ENCODE assay signal across 12 cellular contexts in genomic region chr12:105355752-105356151, GRCh38. TPM values are rescaled to one million over a fixed set of nuclear protein-coding genes. Genes with fewer than 3 reads are reported as not detected.
DNase-seq lines count a peak whose midpoint lies in the region; ATAC-seq and TF ChIP-seq lines count a peak whose summit lies in the region.
"Had no signal": no experiment of that assay in that cellular context is flagged by ENCODE, and none has a peak within 500 bp of the region (broad histone marks: within the 10 kb centered on the region; RNA-seq: fewer than 3 reads in every experiment).

No MANE protein-coding gene starts in this region.

- peaks cover 0 to 8% of the 10 kb centered on the region in 2 experiments; a peak in 2 of 4 replicates for H3K4me1 ChIP-seq in SK-N-SH (ENCODE audit: control insufficient read depth in 1 of 2, insufficient read depth in 2 of 2, low read depth in 1 of 2, low read length in 1 of 2)
- H3K4me1 ChIP-seq in smooth muscle cell (ENCODE audit: low read depth) = no peaks in the 10 kb centered on the region

- H3K9ac ChIP-seq in SK-N-SH = no peak overlapping the region
- H3K9ac ChIP-seq in smooth muscle cell (ENCODE audit: low read depth) = no peak overlapping the region

- H3K27me3 ChIP-seq in SK-N-SH (ENCODE audit: insufficient read depth) (no peaks in the 10 kb centered on the region), smooth muscle cell (ENCODE audit: low read depth) (no peaks in the 10 kb centered on the region)

- CTCF ChIA-PET in SK-N-SH (lab: Yijun Ruan, JAX) = interaction anchor here (1.0 to 1.3 kb wide), 3 partner anchors 13 to 65 kb away, joined by 3 read pairs; no protein-coding TSS in a partner anchor

- H2AFZ ChIP-seq in SK-N-SH (ENCODE audit: low read depth) (no peak overlapping the region), smooth muscle cell (ENCODE audit: low read depth) (no peak overlapping the region)

- H3K9me3 ChIP-seq in SK-N-SH (no peaks in the 10 kb centered on the region), smooth muscle cell (replicated peaks; ENCODE audit: low read depth) (no peaks in the 10 kb centered on the region)

- TF ChIP-seq CTCF in SK-N-SH (IDR thresholded peaks at IDR 0.05) (no peak), fibroblast of pulmonary artery (IDR thresholded peaks at IDR 0.05; ENCODE audit: low read length, missing control alignments) (no peak), smooth muscle cell (IDR thresholded peaks at IDR 0.05; ENCODE audit: borderline replicate concordance, insufficient read depth, poor library complexity, severe bottlenecking) (no peak)

- TF ChIP-seq EP300 in SK-N-SH (IDR thresholded peaks at IDR 0.05; ENCODE audit: borderline replicate concordance in 1 of 2, low read depth in 1 of 2, low read length in 1 of 2) = no peak

- peaks cover 76% of the 10 kb centered on the region for H4K20me1 ChIP-seq in SK-N-SH (ENCODE audit: insufficient read depth)
- H4K20me1 ChIP-seq in smooth muscle cell (ENCODE audit: low read depth) = peaks cover 6% of the 10 kb centered on the region

- H3K36me3 ChIP-seq in SK-N-SH (replicated peaks in 1 of 2; ENCODE audit: control insufficient read depth in 1 of 2, insufficient read depth in 2 of 2, low read length in 1 of 2) (peaks cover 8 to 65% of the 10 kb centered on the region in 2 experiments), smooth muscle cell (ENCODE audit: low read depth) (no peaks in the 10 kb centered on the region)

- DNase-seq in GM04503 (ENCODE audit: low read depth) = peak; percentile 44
- no peak for DNase-seq in SK-N-SH
- peak; percentile 71 for DNase-seq in fibroblast of pulmonary artery (ENCODE audit: low read depth)
- DNase-seq in smooth muscle cell (lab: John Stamatoyannopoulos, UW; ENCODE audit: unreplicated experiment) = no peak
- DNase-seq in H4 (ENCODE audit: low spot score) = no peak
- DNase-seq: activated CD4-positive, alpha-beta T cell treated with anti-CD3 and anti-CD28 coated beads, Interleukin-2, amount 10 ng/mL, durations not matched to agents 24 days and 14 days; DMS 273 treated with DMSO at 0.1 percent for 48 hours; NCI-H146; NK-92 treated with Interleukin-12 subunit alpha and Interleukin-12 subunit beta, amount 100 ng/mL, for 24 hours; T-cell had no signal

- POLR2A ChIA-PET in SK-N-SH (lab: Yijun Ruan, JAX) = no interaction called here

- H3K9me2 ChIP-seq in SK-N-SH = no peaks in the 10 kb centered on the region

- H3F3A ChIP-seq in SK-N-SH (replicated peaks; ENCODE audit: insufficient read depth) (peaks cover 49% of the 10 kb centered on the region), smooth muscle cell (ENCODE audit: low read depth) (peaks cover 7% of the 10 kb centered on the region)

- H3K4me3 ChIP-seq in SK-N-SH (ENCODE audit: low read depth in 2 of 2, low read length in 1 of 2) (no peak overlapping the region), fibroblast of pulmonary artery (replicated peaks; ENCODE audit: low read depth, low read length) (no peak overlapping the region), smooth muscle cell (no peak overlapping the region)

- TF ChIP-seq RAD21 in SK-N-SH (IDR thresholded peaks at IDR 0.05; ENCODE audit: low read length) = no peak

- H3K4me2 ChIP-seq in SK-N-SH (peak overlapping the region; percentile 12; the same call in 1 of the 2 replicates), smooth muscle cell (peak overlapping the region; percentile 37)

- H3K79me2 ChIP-seq in SK-N-SH (ENCODE audit: insufficient read depth) = peaks cover 100% of the 10 kb centered on the region
- H3K79me2 ChIP-seq in smooth muscle cell (ENCODE audit: low read depth) = peaks cover 49% of the 10 kb centered on the region

- H3K27ac ChIP-seq in SK-N-SH (ENCODE audit: low read depth in 2 of 2, low read length in 1 of 2) (peak overlapping the region in 1 of 2 experiments; percentile 61; a peak in 2 of 4 replicates), smooth muscle cell (ENCODE audit: low read depth) (peak overlapping the region; percentile 27)

- ATAC-seq in HG03025 (IDR thresholded peaks at IDR 0.05; ENCODE audit: low FRiP score, unreplicated experiment) = no peak
- ATAC-seq in activated CD4-positive, CD25-positive, alpha-beta regulatory T cell treated with anti-CD3 and anti-CD28 coated beads, Interleukin-2, amount 50 U/mL, for 24 hours = no peak
- ATAC-seq: T-cell had no signal

TF ChIP-seq in SK-N-SH, 30 proteins besides CTCF, POLR2A, EP300 and RAD21:
- TF ChIP-seq FOXM1 (IDR thresholded peaks at IDR 0.05; ENCODE audit: low read depth) (no peak), IRF3 (IDR thresholded peaks at IDR 0.05; ENCODE audit: low read depth, low read length) (no peak), TCF12 (IDR thresholded peaks at IDR 0.05) (peak; percentile 16; the same call in 1 of the 2 replicates), ZBTB33 (IDR thresholded peaks at IDR 0.05; ENCODE audit: borderline replicate concordance, low read depth) (no peak), SMC3 (IDR thresholded peaks at IDR 0.05; ENCODE audit: low read depth, low read length) (no peak), SIN3A (IDR thresholded peaks at IDR 0.05; ENCODE audit: borderline replicate concordance, low read depth, low read length) (no peak), JUND (IDR thresholded peaks at IDR 0.05) (peak; percentile 36; the same call in 1 of the 2 replicates), FOSL2 (IDR thresholded peaks at IDR 0.05; ENCODE audit: borderline replicate concordance, low read depth) (peak; percentile 31; the same call in 1 of the 2 replicates)

RNA-seq across cellular contexts. Expression of gene C12orf75, which starts 25.3 kb away (rescaled TPM):
- polyA plus RNA-seq in SK-N-SH (2012; rRNA removed) (221 and 299 TPM in 2 replicates), smooth muscle cell (261 and 309 TPM in 2 replicates)
- polyA plus RNA-seq in SK-N-SH (2012; cell fraction: cytosol; rRNA removed) = 363 and 501 TPM in 2 replicates
- polyA plus RNA-seq in SK-N-SH (2012; cell fraction: nucleus; rRNA removed) = 63.0 and 90.2 TPM in 2 replicates
- total RNA-seq in smooth muscle cell = 201 and 236 TPM in 2 replicates
- total RNA-seq in H4 (2014; rRNA removed; shearing (Covaris generic)) = 49.7 and 53.1 TPM in 2 replicates

Comparison
In these comparisons a context has a peak if more than half of its experiments do, and no peak if none do; other contexts are left out.
1. DNase-seq: peak in GM04503 (single experiment) and fibroblast of pulmonary artery (single experiment); none in SK-N-SH (single experiment), smooth muscle cell (single experiment) and H4 (single experiment).